1 cellular context compared by ENCODE assay signal in genomic region chr10:95346715-95347401, GRCh38.
A peak's percentile ranks its signal among the peaks of the same experiment; 100 is the strongest.
TF ChIP-seq lines count a peak whose summit lies in the region.

No MANE protein-coding gene starts in this region.

TF ChIP-seq in HepG2, 621 proteins besides CTCF, POLR2A, EP300 and RAD21 (continued from another document and continues in another):
- TF ChIP-seq, protein P1, sequence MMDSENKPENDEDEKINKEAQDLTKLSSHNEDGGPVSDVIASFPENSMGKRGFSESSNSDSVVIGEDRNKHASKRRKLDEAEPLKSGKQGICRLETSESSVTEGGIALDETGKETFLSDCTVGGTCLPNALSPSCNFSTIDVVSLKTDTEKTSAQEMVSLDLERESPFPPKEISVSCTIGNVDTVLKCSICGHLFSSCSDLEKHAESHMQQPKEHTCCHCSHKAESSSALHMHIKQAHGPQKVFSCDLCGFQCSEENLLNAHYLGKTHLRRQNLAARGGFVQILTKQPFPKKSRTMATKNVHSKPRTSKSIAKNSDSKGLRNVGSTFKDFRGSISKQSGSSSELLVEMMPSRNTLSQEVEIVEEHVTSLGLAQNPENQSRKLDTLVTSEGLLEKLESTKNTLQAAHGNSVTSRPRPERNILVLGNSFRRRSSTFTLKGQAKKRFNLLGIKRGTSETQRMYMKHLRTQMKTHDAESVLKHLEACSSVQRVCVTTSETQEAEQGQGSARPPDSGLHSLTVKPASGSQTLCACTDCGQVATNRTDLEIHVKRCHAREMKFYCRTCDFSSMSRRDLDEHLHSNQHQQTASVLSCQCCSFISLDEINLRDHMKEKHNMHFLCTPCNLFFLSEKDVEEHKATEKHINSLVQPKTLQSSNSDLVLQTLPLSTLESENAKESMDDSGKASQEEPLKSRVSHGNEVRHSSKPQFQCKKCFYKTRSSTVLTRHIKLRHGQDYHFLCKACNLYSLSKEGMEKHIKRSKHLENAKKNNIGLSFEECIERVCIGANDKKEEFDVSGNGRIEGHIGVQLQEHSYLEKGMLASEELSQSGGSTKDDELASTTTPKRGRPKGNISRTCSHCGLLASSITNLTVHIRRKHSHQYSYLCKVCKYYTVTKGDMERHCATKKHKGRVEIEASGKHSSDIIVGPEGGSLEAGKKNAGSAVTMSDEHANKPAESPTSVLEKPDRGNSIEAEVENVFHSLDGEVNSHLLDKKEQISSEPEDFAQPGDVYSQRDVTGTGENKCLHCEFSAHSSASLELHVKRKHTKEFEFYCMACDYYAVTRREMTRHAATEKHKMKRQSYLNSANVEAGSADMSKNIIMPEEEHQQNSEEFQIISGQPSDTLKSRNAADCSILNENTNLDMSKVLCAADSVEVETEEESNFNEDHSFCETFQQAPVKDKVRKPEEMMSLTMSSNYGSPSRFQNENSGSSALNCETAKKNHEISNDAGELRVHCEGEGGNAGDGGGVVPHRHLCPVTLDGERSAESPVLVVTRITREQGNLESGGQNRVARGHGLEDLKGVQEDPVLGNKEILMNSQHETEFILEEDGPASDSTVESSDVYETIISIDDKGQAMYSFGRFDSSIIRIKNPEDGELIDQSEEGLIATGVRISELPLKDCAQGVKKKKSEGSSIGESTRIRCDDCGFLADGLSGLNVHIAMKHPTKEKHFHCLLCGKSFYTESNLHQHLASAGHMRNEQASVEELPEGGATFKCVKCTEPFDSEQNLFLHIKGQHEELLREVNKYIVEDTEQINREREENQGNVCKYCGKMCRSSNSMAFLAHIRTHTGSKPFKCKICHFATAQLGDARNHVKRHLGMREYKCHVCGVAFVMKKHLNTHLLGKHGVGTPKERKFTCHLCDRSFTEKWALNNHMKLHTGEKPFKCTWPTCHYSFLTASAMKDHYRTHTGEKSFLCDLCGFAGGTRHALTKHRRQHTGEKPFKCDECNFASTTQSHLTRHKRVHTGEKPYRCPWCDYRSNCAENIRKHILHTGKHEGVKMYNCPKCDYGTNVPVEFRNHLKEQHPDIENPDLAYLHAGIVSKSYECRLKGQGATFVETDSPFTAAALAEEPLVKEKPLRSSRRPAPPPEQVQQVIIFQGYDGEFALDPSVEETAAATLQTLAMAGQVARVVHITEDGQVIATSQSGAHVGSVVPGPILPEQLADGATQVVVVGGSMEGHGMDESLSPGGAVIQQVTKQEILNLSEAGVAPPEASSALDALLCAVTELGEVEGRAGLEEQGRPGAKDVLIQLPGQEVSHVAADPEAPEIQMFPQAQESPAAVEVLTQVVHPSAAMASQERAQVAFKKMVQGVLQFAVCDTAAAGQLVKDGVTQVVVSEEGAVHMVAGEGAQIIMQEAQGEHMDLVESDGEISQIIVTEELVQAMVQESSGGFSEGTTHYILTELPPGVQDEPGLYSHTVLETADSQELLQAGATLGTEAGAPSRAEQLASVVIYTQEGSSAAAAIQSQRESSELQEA (CRISPR knock-in tag; IDR thresholded peaks at IDR 0.05; ENCODE audit: not compliant biosample characterization): no peak
- peak; percentile 79 for TF ChIP-seq ZBTB7B (CRISPR knock-in tag; IDR thresholded peaks at IDR 0.05)
- no peak for TF ChIP-seq MAZ (IDR thresholded peaks at IDR 0.05; ENCODE audit: borderline replicate concordance, low read depth, low read length)
- no peak for TF ChIP-seq MAZ (CRISPR knock-in tag; IDR thresholded peaks at IDR 0.05; ENCODE audit: low read depth)
- TF ChIP-seq, protein P2, sequence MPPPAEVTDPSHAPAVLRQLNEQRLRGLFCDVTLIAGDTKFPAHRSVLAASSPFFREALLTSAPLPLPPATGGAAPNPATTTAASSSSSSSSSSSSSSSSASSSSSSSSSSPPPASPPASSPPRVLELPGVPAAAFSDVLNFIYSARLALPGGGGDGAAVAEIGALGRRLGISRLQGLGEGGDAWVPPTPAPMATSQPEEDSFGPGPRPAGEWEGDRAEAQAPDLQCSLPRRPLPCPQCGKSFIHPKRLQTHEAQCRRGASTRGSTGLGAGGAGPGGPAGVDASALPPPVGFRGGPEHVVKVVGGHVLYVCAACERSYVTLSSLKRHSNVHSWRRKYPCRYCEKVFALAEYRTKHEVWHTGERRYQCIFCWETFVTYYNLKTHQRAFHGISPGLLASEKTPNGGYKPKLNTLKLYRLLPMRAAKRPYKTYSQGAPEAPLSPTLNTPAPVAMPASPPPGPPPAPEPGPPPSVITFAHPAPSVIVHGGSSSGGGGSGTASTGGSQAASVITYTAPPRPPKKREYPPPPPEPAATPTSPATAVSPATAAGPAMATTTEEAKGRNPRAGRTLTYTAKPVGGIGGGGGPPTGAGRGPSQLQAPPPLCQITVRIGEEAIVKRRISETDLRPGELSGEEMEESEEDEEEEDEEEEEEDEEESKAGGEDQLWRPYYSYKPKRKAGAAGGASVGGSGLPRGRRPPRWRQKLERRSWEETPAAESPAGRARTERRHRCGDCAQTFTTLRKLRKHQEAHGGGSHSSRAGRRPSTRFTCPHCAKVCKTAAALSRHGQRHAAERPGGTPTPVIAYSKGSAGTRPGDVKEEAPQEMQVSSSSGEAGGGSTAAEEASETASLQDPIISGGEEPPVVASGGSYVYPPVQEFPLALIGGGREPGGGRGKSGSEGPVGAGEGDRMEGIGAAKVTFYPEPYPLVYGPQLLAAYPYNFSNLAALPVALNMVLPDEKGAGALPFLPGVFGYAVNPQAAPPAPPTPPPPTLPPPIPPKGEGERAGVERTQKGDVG (CRISPR knock-in tag; IDR thresholded peaks at IDR 0.05; ENCODE audit: borderline replicate concordance): 0 out of 2 replicates have a peak, but pooled peaks have one; percentile 17
- 0 out of 2 replicates have a peak, but pooled peaks have one; percentile 71 for TF ChIP-seq ZNF124 (CRISPR knock-in tag; IDR thresholded peaks at IDR 0.05)
- TF ChIP-seq HMG20B (CRISPR knock-in tag; conservative IDR thresholded peaks at IDR 0.05): peak; percentile 85; the same call in 1 of the 2 replicates
- TF ChIP-seq CREM (IDR thresholded peaks at IDR 0.05): peak; percentile 90
- TF ChIP-seq CREM (CRISPR knock-in tag; IDR thresholded peaks at IDR 0.05): no peak
- peak; percentile 36 for TF ChIP-seq RBM22 (optimal IDR thresholded peaks at IDR 0.05; ENCODE audit: low read length)
- TF ChIP-seq HOXA5 (CRISPR knock-in tag; IDR thresholded peaks at IDR 0.05): 0 out of 2 replicates have a peak, but pooled peaks have one; percentile 14
- TF ChIP-seq PAXIP1 (CRISPR knock-in tag; conservative IDR thresholded peaks at IDR 0.05): peak; percentile 96
- TF ChIP-seq TGIF2 (CRISPR knock-in tag; IDR thresholded peaks at IDR 0.05): peak; percentile 37; the same call in 1 of the 2 replicates
- TF ChIP-seq, protein P3, sequence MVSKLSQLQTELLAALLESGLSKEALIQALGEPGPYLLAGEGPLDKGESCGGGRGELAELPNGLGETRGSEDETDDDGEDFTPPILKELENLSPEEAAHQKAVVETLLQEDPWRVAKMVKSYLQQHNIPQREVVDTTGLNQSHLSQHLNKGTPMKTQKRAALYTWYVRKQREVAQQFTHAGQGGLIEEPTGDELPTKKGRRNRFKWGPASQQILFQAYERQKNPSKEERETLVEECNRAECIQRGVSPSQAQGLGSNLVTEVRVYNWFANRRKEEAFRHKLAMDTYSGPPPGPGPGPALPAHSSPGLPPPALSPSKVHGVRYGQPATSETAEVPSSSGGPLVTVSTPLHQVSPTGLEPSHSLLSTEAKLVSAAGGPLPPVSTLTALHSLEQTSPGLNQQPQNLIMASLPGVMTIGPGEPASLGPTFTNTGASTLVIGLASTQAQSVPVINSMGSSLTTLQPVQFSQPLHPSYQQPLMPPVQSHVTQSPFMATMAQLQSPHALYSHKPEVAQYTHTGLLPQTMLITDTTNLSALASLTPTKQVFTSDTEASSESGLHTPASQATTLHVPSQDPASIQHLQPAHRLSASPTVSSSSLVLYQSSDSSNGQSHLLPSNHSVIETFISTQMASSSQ (IDR thresholded peaks at IDR 0.05; ENCODE audit: low read depth): peak; percentile 69
- TF ChIP-seq, protein P3 (CRISPR knock-in tag; IDR thresholded peaks at IDR 0.05; ENCODE audit: borderline replicate concordance): peak; percentile 79; the same call in 1 of the 2 replicates
- no peak for TF ChIP-seq SIX4 (CRISPR knock-in tag; IDR thresholded peaks at IDR 0.05)
- TF ChIP-seq ARID4A (CRISPR knock-in tag; IDR thresholded peaks at IDR 0.05; ENCODE audit: borderline replicate concordance): peak; percentile 65; the same call in 1 of the 2 replicates
- no peak for TF ChIP-seq ZNF574 (CRISPR knock-in tag; IDR thresholded peaks at IDR 0.05)
- no peak for TF ChIP-seq SOX6 (IDR thresholded peaks at IDR 0.05)
- TF ChIP-seq SOX6 (CRISPR knock-in tag; IDR thresholded peaks at IDR 0.05): peak; percentile 94
- peak; percentile 94 for TF ChIP-seq ZNF362 (CRISPR knock-in tag; IDR thresholded peaks at IDR 0.05; ENCODE audit: borderline replicate concordance)
